In genomic region chr17:59756236-59756818, GRCh38 we compare ENCODE assay signal across 9 cellular contexts. TPM values are rescaled to one million over a fixed set of nuclear protein-coding genes. Genes with fewer than 3 reads are reported as not detected.
DNase-seq lines count a peak whose midpoint lies in the region; ATAC-seq and TF ChIP-seq lines count a peak whose summit lies in the region.
"Had no signal": no experiment of that assay in that cellular context is flagged by ENCODE, and none has a peak within 500 bp of the region (broad histone marks: within the 10 kb centered on the region; RNA-seq: fewer than 3 reads in every experiment).

No MANE protein-coding gene starts in this region.

- H3K27me3 ChIP-seq in tibial artery = no peaks in the 10 kb centered on the region

- H3K4me1 ChIP-seq in tibial artery = peaks cover 0 to 44% (median 11%) of the 10 kb centered on the region in 4 donors

- H3K27ac Mint-ChIP-seq in activated T-cell treated with anti-CD3 and anti-CD28 coated beads, Interleukin-2, amount 50 U/mL, for 72 hours = peak overlapping the region; percentile 100
- H3K27ac Mint-ChIP-seq in activated naive CD4-positive, alpha-beta T cell treated with anti-CD3 and anti-CD28 coated beads, Interleukin-2, amount 50 U/mL, for 72 hours = peak overlapping the region; percentile 100
- no peak overlapping the region for H3K27ac Mint-ChIP-seq in endothelial cell (ENCODE audit: unreplicated experiment)

- in situ Hi-C loops in GM13976 (cut with MboI; ENCODE audit: low sequenced_read_pairs, unreplicated experiment) = loop anchor here (10.0 kb wide), 1 partner anchor 278 kb away; no protein-coding TSS in a partner anchor

- ATAC-seq in activated T-cell treated with anti-CD3 and anti-CD28 coated beads, Interleukin-2, amount 50 U/mL, for 72 hours (replicated peaks in 1 of 2) = no peak
- no peak for ATAC-seq in activated naive CD4-positive, alpha-beta T cell treated with anti-CD3 and anti-CD28 coated beads, Interleukin-2, amount 50 U/mL, for 72 hours
- no peak for ATAC-seq in HG02885 (IDR thresholded peaks at IDR 0.05; ENCODE audit: poor library complexity, unreplicated experiment)

- H3K36me3 Mint-ChIP-seq in activated T-cell treated with anti-CD3 and anti-CD28 coated beads, Interleukin-2, amount 50 U/mL, for 72 hours (ENCODE audit: insufficient read depth in 2 of 2) = peaks cover 15 to 38% of the 10 kb centered on the region in 2 donors
- peaks cover 30 to 58% of the 10 kb centered on the region in 2 donors for H3K36me3 Mint-ChIP-seq in activated naive CD4-positive, alpha-beta T cell treated with anti-CD3 and anti-CD28 coated beads, Interleukin-2, amount 50 U/mL, for 72 hours
- H3K36me3 Mint-ChIP-seq in endothelial cell (ENCODE audit: low read depth, unreplicated experiment) = peaks cover 5% of the 10 kb centered on the region

- intact Hi-C loops in tibial artery (cut with DNase I; ENCODE audit: low total_unique reads) = no loop called here

- H3K27ac ChIP-seq in tibial artery = peak overlapping the region; percentile 67 to 68

- peaks cover 4% of the 10 kb centered on the region in 2 donors for H3K9me3 Mint-ChIP-seq in activated T-cell treated with anti-CD3 and anti-CD28 coated beads, Interleukin-2, amount 50 U/mL, for 72 hours
- H3K9me3 Mint-ChIP-seq in activated naive CD4-positive, alpha-beta T cell treated with anti-CD3 and anti-CD28 coated beads, Interleukin-2, amount 50 U/mL, for 72 hours = peaks cover 5% of the 10 kb centered on the region in 2 donors
- no peaks in the 10 kb centered on the region for H3K9me3 Mint-ChIP-seq in endothelial cell (ENCODE audit: unreplicated experiment)

- no peaks in the 10 kb centered on the region for H3K36me3 ChIP-seq in tibial artery

- no peaks in the 10 kb centered on the region for H3K27me3 Mint-ChIP-seq in activated T-cell treated with anti-CD3 and anti-CD28 coated beads, Interleukin-2, amount 50 U/mL, for 72 hours (ENCODE audit: low read depth)
- no peaks in the 10 kb centered on the region for H3K27me3 Mint-ChIP-seq in endothelial cell (ENCODE audit: unreplicated experiment)

- H3K4me1 Mint-ChIP-seq in activated T-cell treated with anti-CD3 and anti-CD28 coated beads, Interleukin-2, amount 50 U/mL, for 72 hours (ENCODE audit: low read depth) = peaks cover 92% of the 10 kb centered on the region
- H3K4me1 Mint-ChIP-seq in endothelial cell (ENCODE audit: unreplicated experiment) = no peaks in the 10 kb centered on the region

- no peaks in the 10 kb centered on the region for H3K9me3 ChIP-seq in tibial artery

- TF ChIP-seq CTCF in tibial artery (IDR thresholded peaks at IDR 0.05) (no peak), GM13976 (IDR thresholded peaks at IDR 0.05; ENCODE audit: borderline replicate concordance, control extremely low read depth, extremely low read depth, insufficient read depth, missing control alignments) (no peak), endothelial cell (IDR thresholded peaks at IDR 0.05; ENCODE audit: unreplicated experiment) (no peak)

- DNase-seq in activated T-cell treated with anti-CD3 and anti-CD28 coated beads, Interleukin-2, amount 50 U/mL, for 72 hours = no peak
- DNase-seq in activated T-cell treated with anti-CD3 and anti-CD28 coated beads for 4 hours (no peak), glomerular visceral epithelial cell (ENCODE audit: extremely low spot score) (peak; percentile 79), tibial artery (no peak), GM13976 (ENCODE audit: low spot score) (no peak), endothelial cell (ENCODE audit: low spot score) (no peak)
- DNase-seq in activated naive CD4-positive, alpha-beta T cell treated with anti-CD3 and anti-CD28 coated beads, Interleukin-2, amount 50 U/mL, for 72 hours (ENCODE audit: low spot score in 2 of 2) = no peak
- DNase-seq: activated gamma-delta T cell had no signal

- no peak overlapping the region for H3K4me3 ChIP-seq in tibial artery

- H3K4me3 Mint-ChIP-seq in activated T-cell treated with anti-CD3 and anti-CD28 coated beads, Interleukin-2, amount 50 U/mL, for 72 hours = peak overlapping the region; percentile 46 to 55
- H3K4me3 Mint-ChIP-seq in endothelial cell (ENCODE audit: unreplicated experiment) = no peak overlapping the region

RNA-seq across cellular contexts. Expression of gene VMP1, which starts 48.9 kb away (rescaled TPM):
- total RNA-seq in activated T-cell treated with anti-CD3 and anti-CD28 coated beads, Interleukin-2, amount 50 U/mL, for 72 hours = 100 to 1,000 TPM; 236 to 324 TPM
- total RNA-seq in activated naive CD4-positive, alpha-beta T cell treated with anti-CD3 and anti-CD28 coated beads, Interleukin-2, amount 50 U/mL, for 72 hours = 100 to 1,000 TPM; 344 to 725 TPM
- total RNA-seq in endothelial cell (ENCODE audit: unreplicated experiment) = 64.9 TPM

RNA-seq across cellular contexts. Expression of gene PTRH2, which starts 49.1 kb away (rescaled TPM):
- total RNA-seq in activated T-cell treated with anti-CD3 and anti-CD28 coated beads, Interleukin-2, amount 50 U/mL, for 72 hours = 10 to 100 TPM; 22.2 to 29.3 TPM
- 10 to 100 TPM; 18.9 to 42.8 TPM for total RNA-seq in activated naive CD4-positive, alpha-beta T cell treated with anti-CD3 and anti-CD28 coated beads, Interleukin-2, amount 50 U/mL, for 72 hours
- 15.4 TPM for total RNA-seq in endothelial cell (ENCODE audit: unreplicated experiment)
